ENCODE assay signal across 20 cellular contexts in the genomic region with DNA sequence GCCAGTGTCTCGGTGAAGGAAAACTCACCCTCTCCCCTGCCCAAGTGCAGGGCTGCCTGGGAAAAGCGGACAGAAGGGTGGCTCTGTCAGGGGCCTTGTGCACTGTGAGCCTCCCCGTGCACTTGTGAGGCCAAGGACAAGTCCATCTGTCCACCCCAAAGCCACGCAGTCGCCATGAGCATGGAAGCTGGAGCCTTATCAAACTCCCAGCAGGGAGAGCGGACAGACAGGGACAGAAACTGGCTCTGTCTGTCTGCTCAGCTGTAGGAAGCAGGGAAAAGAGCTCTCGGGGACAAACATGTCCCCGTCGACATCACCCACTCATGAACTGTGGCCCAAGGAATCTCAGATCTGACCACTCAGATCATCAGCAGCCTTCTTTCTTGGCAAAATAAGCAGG.
A peak's percentile ranks its signal among the peaks of the same experiment; 100 is the strongest.
DNase-seq lines count a peak whose midpoint lies in the region; ATAC-seq and TF ChIP-seq lines count a peak whose summit lies in the region.
"Had no signal": no experiment of that assay in that cellular context is flagged by ENCODE, and none has a peak within 500 bp of the region (broad histone marks: within the 10 kb centered on the region; RNA-seq: fewer than 3 reads in every experiment).

No MANE protein-coding gene starts in this region.

- H3K27me3 Mint-ChIP-seq in endodermal cell (ENCODE audit: insufficient read depth): peaks cover 5% of the 10 kb centered on the region
- H3K27me3 Mint-ChIP-seq in osteocyte (ENCODE audit: unreplicated experiment): peaks cover 3% of the 10 kb centered on the region

- H3K4me3 Mint-ChIP-seq in endodermal cell (no peak overlapping the region), osteocyte (ENCODE audit: unreplicated experiment) (no peak overlapping the region)
- H3K4me3 Mint-ChIP-seq: B cell; CD4-positive, CD25-positive, alpha-beta regulatory T cell; CD8-positive, alpha-beta T cell; HFFc6 had no signal

- no peaks in the 10 kb centered on the region for H3K4me1 ChIP-seq in right atrium auricular region
- H3K4me1 ChIP-seq in endodermal cell (ENCODE audit: control insufficient read depth, insufficient read depth, low read length): no peaks in the 10 kb centered on the region
- H3K4me1 ChIP-seq: Caco-2, HAP-1 had no signal

- WGBS in endodermal cell (ENCODE audit: insufficient coverage in 1 of 2, insufficient read length in 1 of 2), 2 experiments: 86 to 90% methylated on average over 7 to 9 of the region's 9 CpGs

- H3K27me3 ChIP-seq in right atrium auricular region (no peaks in the 10 kb centered on the region), endodermal cell (ENCODE audit: control insufficient read depth, insufficient read depth, low read length, poor library complexity, severe bottlenecking) (no peaks in the 10 kb centered on the region)
- H3K27me3 ChIP-seq: BLaER1 had no signal

- H3K27ac Mint-ChIP-seq in endodermal cell (no peak overlapping the region), osteocyte (ENCODE audit: unreplicated experiment) (no peak overlapping the region)
- H3K27ac Mint-ChIP-seq: B cell; CD4-positive, CD25-positive, alpha-beta regulatory T cell; CD8-positive, alpha-beta T cell; HFFc6 had no signal

- H3K9me3 Mint-ChIP-seq in endodermal cell: no peaks in the 10 kb centered on the region
- no peaks in the 10 kb centered on the region for H3K9me3 Mint-ChIP-seq in osteocyte (ENCODE audit: unreplicated experiment)
- H3K9me3 Mint-ChIP-seq: CD4-positive, CD25-positive, alpha-beta regulatory T cell; CD8-positive, alpha-beta T cell had no signal

- no peaks in the 10 kb centered on the region for H3K9me3 ChIP-seq in right atrium auricular region
- no peaks in the 10 kb centered on the region for H3K9me3 ChIP-seq in endodermal cell (ENCODE audit: control insufficient read depth, low read length)
- H3K9me3 ChIP-seq: BLaER1, Caco-2, HAP-1 had no signal

- H3K4me1 Mint-ChIP-seq in endodermal cell (peaks cover 4% of the 10 kb centered on the region), osteocyte (ENCODE audit: unreplicated experiment) (no peaks in the 10 kb centered on the region)

- no peaks in the 10 kb centered on the region for H3K36me3 ChIP-seq in right atrium auricular region
- no peaks in the 10 kb centered on the region for H3K36me3 ChIP-seq in endodermal cell (ENCODE audit: control insufficient read depth, insufficient read depth, low read length)
- H3K36me3 ChIP-seq: BLaER1, HAP-1 had no signal

- no peak overlapping the region for H3K27ac ChIP-seq in right atrium auricular region
- no peak overlapping the region for H3K27ac ChIP-seq in endodermal cell (ENCODE audit: low read depth, low read length)
- H3K27ac ChIP-seq: 22Rv1, BLaER1, C4-2B, GM23248 had no signal

- intact Hi-C loops in left cardiac atrium (cut with DNase I): no loop called here

- H3K4me3 ChIP-seq in right atrium auricular region (no peak overlapping the region), endodermal cell (ENCODE audit: low read length) (no peak overlapping the region)
- H3K4me3 ChIP-seq: BLaER1, GM23248, HAP-1 had no signal

- no peak overlapping the region for H3K9ac ChIP-seq in endodermal cell (ENCODE audit: extremely low read depth, low read length, poor library complexity, severe bottlenecking)
- H3K9ac ChIP-seq: BLaER1, GM23248 had no signal

- TF ChIP-seq CTCF in right atrium auricular region (IDR thresholded peaks at IDR 0.05): no peak
- TF ChIP-seq CTCF in endodermal cell (conservative IDR thresholded peaks at IDR 0.05): no peak
- no peak for TF ChIP-seq CTCF in osteocyte (IDR thresholded peaks at IDR 0.05)

- ATAC-seq in left cardiac atrium (no peak), GM18502 (IDR thresholded peaks at IDR 0.05; ENCODE audit: poor library complexity, unreplicated experiment) (no peak), HG02981 (IDR thresholded peaks at IDR 0.05; ENCODE audit: unreplicated experiment) (no peak)
- ATAC-seq: CD8-positive, alpha-beta T cell had no signal

- H3K36me3 Mint-ChIP-seq in endodermal cell (ENCODE audit: low read depth): no peaks in the 10 kb centered on the region
- H3K36me3 Mint-ChIP-seq in osteocyte (ENCODE audit: unreplicated experiment): no peaks in the 10 kb centered on the region
- H3K36me3 Mint-ChIP-seq: CD4-positive, CD25-positive, alpha-beta regulatory T cell; CD8-positive, alpha-beta T cell had no signal

- DNase-seq in right atrium auricular region (ENCODE audit: low spot score) (peak; percentile 13), left cardiac atrium (no peak), cerebellar cortex (ENCODE audit: low spot score) (peak; percentile 75), endodermal cell (peak; percentile 38), osteocyte (ENCODE audit: extremely low spot score, unreplicated experiment) (peak; percentile 75), activated T-cell treated with anti-CD3 and anti-CD28 coated beads for 4 hours (no peak)
- DNase-seq: Caco-2; CD4-positive, CD25-positive, alpha-beta regulatory T cell; CD8-positive, alpha-beta T cell; DMS53; DMS79 treated with DMSO at 0.1 percent for 48 hours; GM23248; HFFc6 had no signal

Comparison
In these comparisons a context has a peak if more than half of its experiments do, and no peak if none do; other contexts are left out.
1. DNase-seq: peak in right atrium auricular region (single experiment), cerebellar cortex (single experiment), endodermal cell (single experiment) and osteocyte (single experiment); none in left cardiac atrium (single experiment) and activated T-cell treated with anti-CD3 and anti-CD28 coated beads for 4 hours (single experiment).